Comparison of ENCODE assay signal across 8 cellular contexts in genomic region chr12:109458086-109458485, GRCh38. TPM values are rescaled to one million over a fixed set of nuclear protein-coding genes. Genes with fewer than 3 reads are reported as not detected.
A peak's percentile ranks its signal among the peaks of the same experiment; 100 is the strongest.
DNase-seq lines count a peak whose midpoint lies in the region; TF ChIP-seq lines count a peak whose summit lies in the region.
"Had no signal": no experiment of that assay in that cellular context is flagged by ENCODE, and none has a peak within 500 bp of the region (broad histone marks: within the 10 kb centered on the region; RNA-seq: fewer than 3 reads in every experiment).

No MANE protein-coding gene starts in this region.

- DNase-seq in HFFc6, result peak; percentile 66
- DNase-seq in activated naive CD8-positive, alpha-beta T cell treated with anti-CD3 and anti-CD28 coated beads for 36 hours, result no peak
- peak; percentile 72 for DNase-seq in hepatic stellate cell (ENCODE audit: low spot score)
- no peak for DNase-seq in NCI-H1694 treated with DMSO at 0.1 percent for 48 hours (lab: John Stamatoyannopoulos, UW)
- no peak for DNase-seq in testis
- DNase-seq in cerebellar cortex (ENCODE audit: low spot score), result no peak
- DNase-seq: NK-92 treated with Interleukin-12 subunit alpha and Interleukin-12 subunit beta, amount 100 ng/mL, for 24 hours had no signal

- H3K4me3 Mint-ChIP-seq in HFFc6, result peak overlapping the region; percentile 81
- H3K4me3 Mint-ChIP-seq in activated naive CD8-positive, alpha-beta T cell treated with anti-CD3 and anti-CD28 coated beads for 36 hours, result no peak overlapping the region

- H3K4me3 ChIP-seq in skeletal muscle tissue (ENCODE audit: low read length in 3 of 3) (no peak overlapping the region), testis (no peak overlapping the region)

- H3K36me3 Mint-ChIP-seq in HFFc6 (ENCODE audit: low read depth), result peaks cover 69% of the 10 kb centered on the region
- peaks cover 10% of the 10 kb centered on the region for H3K36me3 Mint-ChIP-seq in activated naive CD8-positive, alpha-beta T cell treated with anti-CD3 and anti-CD28 coated beads for 36 hours

- 76 to 87% methylated on average over 4 of the region's 4 CpGs for WGBS in testis, 2 donors

- H3K36me3 ChIP-seq in skeletal muscle tissue (ENCODE audit: control insufficient read depth in 3 of 3, insufficient read depth in 3 of 3, low read length in 3 of 3) (peaks cover 38 to 59% (median 50%) of the 10 kb centered on the region in 3 donors), testis (ENCODE audit: low read depth, missing control alignments) (no peaks in the 10 kb centered on the region)

- TF ChIP-seq CTCF in HFFc6 (IDR thresholded peaks at IDR 0.05), result no peak
- no peak for TF ChIP-seq CTCF in testis (IDR thresholded peaks at IDR 0.05)

- H3K27ac ChIP-seq in skeletal muscle tissue (ENCODE audit: low read depth, low read length), result peak overlapping the region; percentile 45
- H3K27ac ChIP-seq in testis, result peak overlapping the region in 1 of 2 donors; percentile 27

- H3K27me3 ChIP-seq in skeletal muscle tissue (ENCODE audit: control insufficient read depth in 3 of 3, insufficient read depth in 3 of 3, low read length in 3 of 3) (no peaks in the 10 kb centered on the region), testis (no peaks in the 10 kb centered on the region)

- no peak overlapping the region for H3K9ac ChIP-seq in skeletal muscle tissue (ENCODE audit: low read depth in 1 of 3, low read length in 3 of 3)

- H3K27me3 Mint-ChIP-seq in HFFc6 (ENCODE audit: insufficient read depth), result peaks cover 4% of the 10 kb centered on the region; the same call in 1 of the 2 replicates
- no peaks in the 10 kb centered on the region for H3K27me3 Mint-ChIP-seq in activated naive CD8-positive, alpha-beta T cell treated with anti-CD3 and anti-CD28 coated beads for 36 hours

- H3K9me3 Mint-ChIP-seq in HFFc6, result no peaks in the 10 kb centered on the region
- no peaks in the 10 kb centered on the region for H3K9me3 Mint-ChIP-seq in activated naive CD8-positive, alpha-beta T cell treated with anti-CD3 and anti-CD28 coated beads for 36 hours

- intact Hi-C loops in testis (cut with DNase I; ENCODE audit: low total_unique reads), result no loop called here

- H3K4me1 ChIP-seq in skeletal muscle tissue (ENCODE audit: control insufficient read depth in 3 of 3, insufficient read depth in 3 of 3, low read length in 3 of 3) (peaks cover 39 to 40% (median 40%) of the 10 kb centered on the region in 3 donors), testis (peaks cover 38% of the 10 kb centered on the region)

- H3K9me3 ChIP-seq in skeletal muscle tissue (ENCODE audit: control insufficient read depth in 3 of 3, low read length in 3 of 3) (no peaks in the 10 kb centered on the region), testis (no peaks in the 10 kb centered on the region)

- peak overlapping the region; percentile 99 for H3K27ac Mint-ChIP-seq in HFFc6
- peak overlapping the region; percentile 59 for H3K27ac Mint-ChIP-seq in activated naive CD8-positive, alpha-beta T cell treated with anti-CD3 and anti-CD28 coated beads for 36 hours

- peaks cover 84% of the 10 kb centered on the region for H3K4me1 Mint-ChIP-seq in HFFc6 (ENCODE audit: low read depth)
- peaks cover 18% of the 10 kb centered on the region for H3K4me1 Mint-ChIP-seq in activated naive CD8-positive, alpha-beta T cell treated with anti-CD3 and anti-CD28 coated beads for 36 hours

- no peak for TF ChIP-seq POLR2A in testis (IDR thresholded peaks at IDR 0.05)

RNA-seq across cellular contexts. Expression of gene KCTD10, which starts 19.0 kb away (rescaled TPM):
- 100 to 1,000 TPM; 127 to 145 (median 134) TPM for total RNA-seq in HFFc6 (2021; fragmentation: NEBNext Ultra II Directional; extraction: Animal tissue kit (Norgen Biotek cat#: 25700))
- total RNA-seq in activated naive CD8-positive, alpha-beta T cell treated with anti-CD3 and anti-CD28 coated beads for 36 hours, result 10 to 100 TPM; 47.6 to 48.9 TPM
- total RNA-seq in skeletal muscle tissue, result 24.0 TPM
- total RNA-seq in testis, result 10 to 100 TPM; 43.0 to 58.7 TPM
- 43.6 TPM for polyA plus RNA-seq in testis (ENCODE audit: insufficient read depth, low read depth, low replicate concordance)

RNA-seq across cellular contexts. Expression of gene UBE3B, which starts 19.3 kb away (rescaled TPM):
- 10 to 100 TPM; 41.3 to 43.6 (median 43.1) TPM for total RNA-seq in HFFc6 (2021; fragmentation: NEBNext Ultra II Directional; extraction: Animal tissue kit (Norgen Biotek cat#: 25700))
- 10 to 100 TPM; 23.4 to 23.5 TPM for total RNA-seq in activated naive CD8-positive, alpha-beta T cell treated with anti-CD3 and anti-CD28 coated beads for 36 hours
- total RNA-seq in skeletal muscle tissue, result 21.4 TPM
- total RNA-seq in testis, result 10 to 100 TPM; 65.6 to 66.8 TPM
- polyA plus RNA-seq in testis (ENCODE audit: insufficient read depth, low read depth, low replicate concordance), result 38.1 TPM

Comparison
In these comparisons a context has a peak if more than half of its experiments do, and no peak if none do; other contexts are left out.
1. DNase-seq: peak in HFFc6 (single experiment) and hepatic stellate cell (single experiment); none in activated naive CD8-positive, alpha-beta T cell treated with anti-CD3 and anti-CD28 coated beads for 36 hours (single experiment), NCI-H1694 treated with DMSO at 0.1 percent for 48 hours (single experiment), testis (single experiment) and cerebellar cortex (single experiment).